8 cellular contexts compared by ENCODE assay signal in genomic region chr7:77463641-77464040, GRCh38. TPM values are rescaled to one million over a fixed set of nuclear protein-coding genes. Genes with fewer than 3 reads are reported as not detected.
DNase-seq lines count a peak whose midpoint lies in the region; ATAC-seq, FAIRE-seq and TF ChIP-seq lines count a peak whose summit lies in the region.
"Not testable (repeated sequence)": the region's sequence is repeated elsewhere in the genome, so short reads cannot be mapped to it uniquely, and the experiment has no call there.

No MANE protein-coding gene starts in this region.

- H3K9me3 ChIP-seq in RWPE2 (ENCODE audit: severe bottlenecking); astrocyte (ENCODE audit: insufficient read depth, low read depth, low read length); mesenchymal stem cell (ENCODE audit: control insufficient read depth, low read length): not testable (repeated sequence)

- H3K9ac ChIP-seq in astrocyte (ENCODE audit: low read length); mesenchymal stem cell (ENCODE audit: low read length): not testable (repeated sequence)

- not testable (repeated sequence) for H3K4me3 Mint-ChIP-seq in astrocyte (ENCODE audit: unreplicated experiment)
- peak overlapping the region in 1 of 2 donors; percentile 9 for H3K4me3 Mint-ChIP-seq in stimulated activated naive CD8-positive, alpha-beta T cell treated with anti-CD3 and anti-CD28 coated beads, Interleukin-15, amount 100 ng/mL, for 72 hours

- not testable (repeated sequence) for H3K18ac ChIP-seq in mesenchymal stem cell (ENCODE audit: low read depth in 1 of 2, low read length in 2 of 2)

- H3K4me1 ChIP-seq in RWPE2 (ENCODE audit: insufficient read depth, poor library complexity, severe bottlenecking); astrocyte (ENCODE audit: insufficient read depth, low read length); mesenchymal stem cell (ENCODE audit: control insufficient read depth, insufficient read depth, low read depth, low read length): not testable (repeated sequence)

- H4K91ac ChIP-seq in mesenchymal stem cell (ENCODE audit: low read length) = not testable (repeated sequence)

- H3K4me1 Mint-ChIP-seq in astrocyte (ENCODE audit: low read depth, unreplicated experiment) = peaks cover 10% of the 10 kb centered on the region
- peaks cover 18% of the 10 kb centered on the region for H3K4me1 Mint-ChIP-seq in stimulated activated naive CD8-positive, alpha-beta T cell treated with anti-CD3 and anti-CD28 coated beads, Interleukin-15, amount 100 ng/mL, for 72 hours

- H2BK5ac ChIP-seq in mesenchymal stem cell (ENCODE audit: low read depth, low read length, poor library complexity, severe bottlenecking) = not testable (repeated sequence)

- not testable (repeated sequence) for H3K27ac ChIP-seq in RWPE2 (ENCODE audit: poor library complexity, severe bottlenecking); astrocyte (ENCODE audit: low read depth, low read length); mesenchymal stem cell (ENCODE audit: low read length, poor library complexity, severe bottlenecking)

- H3K4me2 ChIP-seq in astrocyte (ENCODE audit: low read length); mesenchymal stem cell (ENCODE audit: low read length, poor library complexity, severe bottlenecking): not testable (repeated sequence)

- H2BK120ac ChIP-seq in mesenchymal stem cell (ENCODE audit: low read depth, low read length) = not testable (repeated sequence)

- H4K20me1 ChIP-seq in astrocyte (ENCODE audit: insufficient read depth, low read length) = not testable (repeated sequence)

- H3K14ac ChIP-seq in mesenchymal stem cell (ENCODE audit: low read length in 2 of 2) = not testable (repeated sequence)

- H2AK5ac ChIP-seq in mesenchymal stem cell (ENCODE audit: low read length, severe bottlenecking) = not testable (repeated sequence)

- H3K36me3 Mint-ChIP-seq in astrocyte (ENCODE audit: low read depth, unreplicated experiment) = not testable (repeated sequence)

- not testable (repeated sequence) for H3K4ac ChIP-seq in mesenchymal stem cell (ENCODE audit: low read depth in 1 of 2, low read length in 2 of 2)

- H2BK12ac ChIP-seq in mesenchymal stem cell (ENCODE audit: low read length in 2 of 2) = not testable (repeated sequence)

- not testable (repeated sequence) for H2AFZ ChIP-seq in astrocyte (ENCODE audit: low read depth, low read length); mesenchymal stem cell (ENCODE audit: low read depth, low read length)

- not testable (repeated sequence) for FAIRE-seq in astrocyte (lab: Jason Lieb, UNC)

- not testable (repeated sequence) for H3K36me3 ChIP-seq in RWPE2 (ENCODE audit: low read depth); astrocyte (ENCODE audit: insufficient read depth, low read length); mesenchymal stem cell (ENCODE audit: control insufficient read depth in 1 of 2, insufficient read depth in 2 of 2, low read depth in 1 of 2, low read length in 2 of 2)

- H3K79me2 ChIP-seq in astrocyte (ENCODE audit: insufficient read depth, low read length) = not testable (repeated sequence)

- H3K9me3 Mint-ChIP-seq in astrocyte (ENCODE audit: unreplicated experiment); stimulated activated naive CD8-positive, alpha-beta T cell treated with anti-CD3 and anti-CD28 coated beads, Interleukin-15, amount 100 ng/mL, for 72 hours: not testable (repeated sequence)

- H3K27me3 Mint-ChIP-seq in astrocyte (ENCODE audit: low read depth, unreplicated experiment); stimulated activated naive CD8-positive, alpha-beta T cell treated with anti-CD3 and anti-CD28 coated beads, Interleukin-15, amount 100 ng/mL, for 72 hours: not testable (repeated sequence)

- H3K27ac Mint-ChIP-seq in astrocyte (ENCODE audit: unreplicated experiment); stimulated activated naive CD8-positive, alpha-beta T cell treated with anti-CD3 and anti-CD28 coated beads, Interleukin-15, amount 100 ng/mL, for 72 hours: not testable (repeated sequence)

- H3K79me1 ChIP-seq in mesenchymal stem cell (replicated peaks; ENCODE audit: low read length, poor library complexity, severe bottlenecking) = not testable (repeated sequence)

- DNase-seq in GM10266 (ENCODE audit: extremely low spot score) (peak; percentile 22), HPDE6-E6E7 (ENCODE audit: extremely low spot score) (peak; percentile 74), astrocyte (ENCODE audit: low read depth) (peak; percentile 34), mesenchymal stem cell (peak; percentile 19)
- not testable (repeated sequence) for DNase-seq in RWPE2 (ENCODE audit: low spot score)
- DNase-seq in stimulated activated naive CD8-positive, alpha-beta T cell treated with anti-CD3 and anti-CD28 coated beads, Interleukin-15, amount 100 ng/mL, for 72 hours = peak in 1 of 2 donors; percentile 37

- TF ChIP-seq CTCF in GM10266 (IDR thresholded peaks at IDR 0.05; ENCODE audit: control insufficient read depth, insufficient read depth, low read depth, missing control alignments); RWPE2 (IDR thresholded peaks at IDR 0.05; ENCODE audit: poor library complexity, severe bottlenecking); astrocyte (IDR thresholded peaks at IDR 0.05; ENCODE audit: insufficient read depth, low read depth, low read length): not testable (repeated sequence)

- H4K8ac ChIP-seq in mesenchymal stem cell (ENCODE audit: low read length) = not testable (repeated sequence)

- ATAC-seq in GM21360 (IDR thresholded peaks at IDR 0.05; ENCODE audit: unreplicated experiment) = peak; percentile 49
- peak; percentile 56 for ATAC-seq in HG02885 (IDR thresholded peaks at IDR 0.05; ENCODE audit: poor library complexity, unreplicated experiment)
- ATAC-seq in RWPE2 (ENCODE audit: low read depth) = peak; percentile 79
- peak; percentile 89 for ATAC-seq in stimulated activated naive CD8-positive, alpha-beta T cell treated with anti-CD3 and anti-CD28 coated beads, Interleukin-15, amount 100 ng/mL, for 72 hours

- H3K4me3 ChIP-seq in RWPE2 (ENCODE audit: severe bottlenecking); astrocyte (ENCODE audit: insufficient read depth, low read depth, low read length); mesenchymal stem cell (ENCODE audit: insufficient read depth in 1 of 2, low read depth in 1 of 2, low read length in 2 of 2): not testable (repeated sequence)

- not testable (repeated sequence) for H3K27me3 ChIP-seq in RWPE2 (ENCODE audit: insufficient read depth, poor library complexity, severe bottlenecking); astrocyte (ENCODE audit: insufficient read depth, low read length); mesenchymal stem cell (ENCODE audit: control insufficient read depth in 1 of 2, insufficient read depth in 1 of 2, low read length in 2 of 2)

- 87% methylated on average over 6 of the region's 6 CpGs for WGBS in mesenchymal stem cell

- not testable (repeated sequence) for H3K23ac ChIP-seq in mesenchymal stem cell (ENCODE audit: low read length in 2 of 2)

- not testable (repeated sequence) for H2BK15ac ChIP-seq in mesenchymal stem cell (ENCODE audit: low read depth, poor library complexity, severe bottlenecking)

RNA-seq across cellular contexts. Expression of gene GSAP, which starts 47.5 kb away (rescaled TPM):
- total RNA-seq in astrocyte = 2.7 and 4.1 TPM in 2 replicates
- polyA plus RNA-seq in mesenchymal stem cell (2013, experiment 1 of 2) = 1.2 TPM
- polyA plus RNA-seq in mesenchymal stem cell (2013, experiment 2 of 2) = 1.1 TPM
